In the genomic region with DNA sequence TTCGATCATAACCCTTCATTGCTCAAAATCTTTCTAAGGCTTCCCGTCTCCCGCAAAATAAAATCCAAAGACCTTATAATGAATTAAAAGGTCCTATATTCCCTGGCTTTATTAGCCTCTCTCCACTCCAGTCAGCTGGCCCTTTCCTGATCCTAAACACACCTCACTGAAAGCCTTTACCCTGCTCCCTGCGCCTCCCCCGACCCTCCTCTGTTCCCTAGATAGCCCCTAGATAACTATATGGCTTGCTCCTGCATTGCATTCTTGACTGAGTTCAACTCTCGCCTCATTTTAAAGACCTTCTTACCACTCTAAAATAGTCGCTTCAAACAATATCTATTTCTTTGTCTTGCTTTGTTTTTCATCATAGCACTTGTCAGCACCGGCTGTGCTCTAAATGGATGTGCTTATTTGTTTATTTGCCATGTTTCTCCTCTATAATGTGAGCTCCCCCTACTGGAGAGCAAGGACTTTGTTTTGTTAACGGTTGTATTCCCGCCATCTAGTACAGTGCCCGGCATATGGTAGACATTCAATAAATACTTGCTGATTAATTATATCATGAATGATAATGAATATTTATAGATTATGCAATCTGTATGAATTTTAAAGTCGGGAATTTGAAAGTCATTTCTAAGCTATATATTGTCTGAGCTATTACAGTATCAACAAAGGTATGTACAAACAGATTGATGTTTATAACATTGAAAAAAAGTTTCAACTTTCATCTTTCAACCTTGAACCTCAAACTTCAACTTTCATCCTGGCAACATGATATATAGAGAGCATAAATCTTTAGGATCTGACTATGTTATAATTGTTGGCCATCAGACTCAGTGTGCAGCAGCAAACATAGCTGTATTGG, we compare ENCODE assay signal across 8 cellular contexts. TPM values are rescaled to one million over a fixed set of nuclear protein-coding genes. Genes with fewer than 3 reads are reported as not detected.
DNase-seq lines count a peak whose midpoint lies in the region; ATAC-seq, FAIRE-seq and TF ChIP-seq lines count a peak whose summit lies in the region.

No MANE protein-coding gene starts in this region.

- 100% methylated on average over 3 of the region's 12 CpGs for WGBS in iPS DF 6.9 (ENCODE audit: insufficient coverage, insufficient read length)
- WGBS in small intestine, 3 donors: 34% methylated on average over 12 of the region's 12 CpGs

- H3K4me1 ChIP-seq in iPS DF 6.9 (ENCODE audit: control insufficient read depth, insufficient read depth, low read length) (no peaks in the 10 kb centered on the region), small intestine (ENCODE audit: control insufficient read depth in 2 of 2, insufficient read depth in 1 of 2, low read depth in 1 of 2, low read length in 1 of 2) (peaks cover 0 to 3% of the 10 kb centered on the region in 2 donors)

- DNase-seq in Daoy (ENCODE audit: low read depth): peak; percentile 62
- DNase-seq in NCI-H345 treated with DMSO at 0.1 percent for 48 hours (lab: John Stamatoyannopoulos, UW; ENCODE audit: unreplicated experiment): peak; percentile 16
- peak; percentile 62 for DNase-seq in astrocyte of the cerebellum (ENCODE audit: low read depth)
- peak; percentile 55 for DNase-seq in iPS DF 6.9 (ENCODE audit: low read depth, low spot score)
- DNase-seq in small intestine: peak; percentile 74
- no peak for DNase-seq in activated T-cell treated with anti-CD3 and anti-CD28 coated beads, Interleukin-2, amount 50 U/mL, for 1 hour

- no peak for FAIRE-seq in small intestine (lab: Jason Lieb, UNC)

- H3K27ac ChIP-seq in iPS DF 6.9 (ENCODE audit: low read length) (no peak overlapping the region), small intestine (ENCODE audit: low read depth in 1 of 2, low read length in 1 of 2) (no peak overlapping the region)

- no peaks in the 10 kb centered on the region for H3K36me3 ChIP-seq in iPS DF 6.9 (ENCODE audit: control insufficient read depth, insufficient read depth, low read length)
- no peaks in the 10 kb centered on the region for H3K36me3 ChIP-seq in small intestine (ENCODE audit: control insufficient read depth in 2 of 2, insufficient read depth in 2 of 2, low read length in 2 of 2)

- H3K4me3 ChIP-seq in astrocyte of the cerebellum (ENCODE audit: low read depth, low read length) (no peak overlapping the region), iPS DF 6.9 (ENCODE audit: low read length) (no peak overlapping the region), small intestine (ENCODE audit: low read depth in 1 of 2, low read length in 2 of 2) (no peak overlapping the region)

- H3K27me3 ChIP-seq in iPS DF 6.9 (ENCODE audit: control insufficient read depth, insufficient read depth, low read length) (no peaks in the 10 kb centered on the region), small intestine (ENCODE audit: control insufficient read depth in 2 of 2, insufficient read depth in 2 of 2, low read length in 2 of 2) (no peaks in the 10 kb centered on the region)

- H3K9me3 ChIP-seq in iPS DF 6.9 (ENCODE audit: control insufficient read depth, insufficient read depth, low read length): no peaks in the 10 kb centered on the region
- H3K9me3 ChIP-seq in small intestine (ENCODE audit: control insufficient read depth, low read depth): no peaks in the 10 kb centered on the region

- ATAC-seq in GM19438 (IDR thresholded peaks at IDR 0.05; ENCODE audit: low read depth, unreplicated experiment) (peak; percentile 81), HG03354 (IDR thresholded peaks at IDR 0.05; ENCODE audit: poor library complexity, severe bottlenecking, unreplicated experiment) (peak; percentile 88)

- in situ Hi-C loops in astrocyte of the cerebellum (cut with HindIII; ENCODE audit: low sequenced_read_pairs): loop anchor here (25.0 kb wide), 2 partner anchors 152 to 327 kb away; no protein-coding TSS in a partner anchor

- TF ChIP-seq CTCF in astrocyte of the cerebellum (IDR thresholded peaks at IDR 0.05; ENCODE audit: low read depth, low read length, missing control alignments): peak; percentile 71

RNA-seq across cellular contexts. Expression of gene VIT, which starts 32.4 kb away (rescaled TPM):
- total RNA-seq in Daoy (2014; rRNA removed; shearing (Covaris generic)): not detected in 2 replicates
- polyA plus RNA-seq in small intestine: 1 to 10 TPM in 1 of 3 donors, not detected in 2; 7.5 TPM
